21 cellular contexts compared by ENCODE assay signal in the genomic region with DNA sequence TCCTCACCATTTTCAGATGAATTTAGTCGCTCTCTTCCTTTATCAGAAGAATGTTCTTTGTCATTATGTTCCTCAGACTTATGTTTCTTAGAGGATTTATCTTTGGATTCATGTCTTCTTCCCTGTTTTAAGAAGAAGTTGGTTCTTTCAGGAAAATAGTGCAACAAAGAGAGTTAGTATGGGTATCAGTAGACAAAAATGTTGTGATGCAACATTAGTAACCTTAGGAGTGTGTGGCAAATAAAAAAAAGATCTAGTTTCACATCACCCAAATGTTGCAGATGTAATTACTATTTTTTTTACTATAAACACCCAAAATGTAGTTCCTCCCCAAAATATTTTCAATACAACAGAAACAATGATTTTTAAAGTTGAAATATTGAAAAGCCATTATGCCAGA. TPM values are rescaled to one million over a fixed set of nuclear protein-coding genes. Genes with fewer than 3 reads are reported as not detected.
DNase-seq lines count a peak whose midpoint lies in the region; ATAC-seq, FAIRE-seq and TF ChIP-seq lines count a peak whose summit lies in the region.
"Had no signal": no experiment of that assay in that cellular context is flagged by ENCODE, and none has a peak within 500 bp of the region (broad histone marks: within the 10 kb centered on the region; RNA-seq: fewer than 3 reads in every experiment).

No MANE protein-coding gene starts in this region.

- no peak for ATAC-seq in GM12878
- no peak for ATAC-seq in natural killer cell treated with Interleukin-12 subunit alpha and Interleukin-12 subunit beta and Interleukin-15 and Interleukin-18, amount 100 ng/mL, for 72 hours
- no peak for ATAC-seq in GM18870 (IDR thresholded peaks at IDR 0.05; ENCODE audit: unreplicated experiment)
- ATAC-seq in SK-N-SH treated with all-trans-retinoic acid at 6 μM for 48 hours: no peak
- ATAC-seq: effector memory CD8-positive, alpha-beta T cell had no signal

- H3K36me3 ChIP-seq in SJSA1: peaks cover 94% of the 10 kb centered on the region
- H3K36me3 ChIP-seq in GM12878 (ENCODE audit: control insufficient read depth in 2 of 2, insufficient read depth in 2 of 2, low read length in 1 of 2): peaks cover 9 to 73% of the 10 kb centered on the region in 2 experiments
- H3K36me3 ChIP-seq: ovary had no signal

- no peaks in the 10 kb centered on the region for H3K27me3 ChIP-seq in SJSA1 (replicated peaks)
- H3K27me3 ChIP-seq in GM12878 (replicated peaks in 1 of 2; ENCODE audit: control insufficient read depth in 2 of 2, insufficient read depth in 2 of 2, low read length in 1 of 2): no peaks in the 10 kb centered on the region
- H3K27me3 ChIP-seq: ovary had no signal

- 100% methylated on average over 1 of the region's 1 CpG for WGBS in GM12878 (ENCODE audit: insufficient coverage, insufficient replicate concordance, low lambda C conversion rate, missing lambda C conversion rate)

- no TSS peak for BruUV-seq in GM12878 (replicated peaks; lab: Mats Ljungman, UMichigan)

- H3K4me1 ChIP-seq in SJSA1 (replicated peaks) (peaks cover 45% of the 10 kb centered on the region), GM12878 (ENCODE audit: control insufficient read depth, insufficient read depth, low read length) (peaks cover 13% of the 10 kb centered on the region)

- H3K4me3 Mint-ChIP-seq in T-helper 1 cell treated with Interleukin-12 subunit alpha and Interleukin-12 subunit beta and Interleukin-4 antibody, amounts not matched to agents 30 μg/mL and 1 μg/mL, for 36 hours: no peak overlapping the region
- H3K4me3 Mint-ChIP-seq in natural killer cell treated with Interleukin-12 subunit alpha and Interleukin-12 subunit beta and Interleukin-15 and Interleukin-18, amount 100 ng/mL, for 72 hours: peak overlapping the region; percentile 13
- H3K4me3 Mint-ChIP-seq: effector memory CD8-positive, alpha-beta T cell had no signal

- intact Hi-C loops in GM12878 (cut with micrococcal nuclease; ENCODE audit: unreplicated experiment): no loop called here

- H3K27ac ChIP-seq in SJSA1 (peak overlapping the region; percentile 45), GM12878 (ENCODE audit: control insufficient read depth, insufficient read depth) (no peak overlapping the region)
- H3K27ac ChIP-seq: 22Rv1, ovary had no signal

- 0 out of 2 replicates have a peak, but pooled peaks cover 4% of the 10 kb centered on the region for H4K20me1 ChIP-seq in GM12878 (ENCODE audit: control insufficient read depth, insufficient read depth)

- no peaks in the 10 kb centered on the region for H3K9me3 Mint-ChIP-seq in T-helper 1 cell treated with Interleukin-12 subunit alpha and Interleukin-12 subunit beta and Interleukin-4 antibody, amounts not matched to agents 30 μg/mL and 1 μg/mL, for 36 hours
- no peaks in the 10 kb centered on the region for H3K9me3 Mint-ChIP-seq in natural killer cell treated with Interleukin-12 subunit alpha and Interleukin-12 subunit beta and Interleukin-15 and Interleukin-18, amount 100 ng/mL, for 72 hours
- H3K9me3 Mint-ChIP-seq: effector memory CD8-positive, alpha-beta T cell had no signal

- in situ Hi-C loops in GM12878 (cut with MboI): no loop called here

- no peak overlapping the region for H3K4me3 ChIP-seq in SJSA1
- no peak overlapping the region for H3K4me3 ChIP-seq in GM12878
- H3K4me3 ChIP-seq: ovary had no signal

- H3K27ac Mint-ChIP-seq in T-helper 1 cell treated with Interleukin-12 subunit alpha and Interleukin-12 subunit beta and Interleukin-4 antibody, amounts not matched to agents 30 μg/mL and 1 μg/mL, for 36 hours: peak overlapping the region; percentile 34
- peak overlapping the region; percentile 57 to 63 for H3K27ac Mint-ChIP-seq in natural killer cell treated with Interleukin-12 subunit alpha and Interleukin-12 subunit beta and Interleukin-15 and Interleukin-18, amount 100 ng/mL, for 72 hours

- H3K4me1 Mint-ChIP-seq in T-helper 1 cell treated with Interleukin-12 subunit alpha and Interleukin-12 subunit beta and Interleukin-4 antibody, amounts not matched to agents 30 μg/mL and 1 μg/mL, for 36 hours (ENCODE audit: low read depth): peaks cover 47% of the 10 kb centered on the region
- peaks cover 43 to 53% of the 10 kb centered on the region in 2 donors for H3K4me1 Mint-ChIP-seq in natural killer cell treated with Interleukin-12 subunit alpha and Interleukin-12 subunit beta and Interleukin-15 and Interleukin-18, amount 100 ng/mL, for 72 hours (ENCODE audit: low read depth in 2 of 2)

- peaks cover 69% of the 10 kb centered on the region for H3K79me2 ChIP-seq in GM12878 (ENCODE audit: control insufficient read depth, insufficient read depth, low read length)

- CTCF ChIA-PET in GM12878 (lab: Yijun Ruan, JAX): no interaction called here

- FAIRE-seq in GM12878 (lab: Jason Lieb, UNC): no peak

- TF ChIP-seq RAD21 in GM12878 (IDR thresholded peaks at IDR 0.05; ENCODE audit: insufficient read depth, low read depth, low read length): no peak

- H2AFZ ChIP-seq in GM12878 (ENCODE audit: control insufficient read depth, low read depth, low read length): no peak overlapping the region

- DNase-seq in T-helper 1 cell (no peak), SJSA1 (ENCODE audit: low read depth in 1 of 2, low spot score in 2 of 2) (no peak), GM12878 (ENCODE audit: low read depth, low spot score) (no peak), NCI-H345 treated with DMSO at 0.1 percent for 48 hours (lab: John Stamatoyannopoulos, UW; ENCODE audit: unreplicated experiment) (no peak)
- DNase-seq in natural killer cell treated with Interleukin-12 subunit alpha and Interleukin-12 subunit beta and Interleukin-15 and Interleukin-18, amount 100 ng/mL, for 72 hours (ENCODE audit: low spot score): no peak
- DNase-seq: activated CD4-positive, CD25-positive, alpha-beta regulatory T cell treated with anti-CD3 and anti-CD28 coated beads, Interleukin-2, amount 50 U/mL, for 72 hours; C1 segment of cervical spinal cord; DMS 273 treated with DMSO at 0.1 percent for 48 hours; effector memory CD8-positive, alpha-beta T cell; NCI-H1436; NCI-H2171 treated with DMSO at 0.1 percent for 48 hours; NCI-H748 treated with DMSO at 0.1 percent for 48 hours; OCI-M1; ovary; SHP77 treated with DMSO at 0.1 percent for 48 hours; stimulated activated CD4-positive, alpha-beta T cell treated with anti-CD3 and anti-CD28 coated beads, Interleukin-2, amount 100 ng/mL, for 48 hours; substantia nigra had no signal

- no peak for TF ChIP-seq EP300 in GM12878 (IDR thresholded peaks at IDR 0.05; ENCODE audit: borderline replicate concordance in 1 of 2, control insufficient read depth in 1 of 2, low read depth in 2 of 2, low read length in 2 of 2)

- no peak for TF ChIP-seq POLR2A in GM12878 (IDR thresholded peaks at IDR 0.05; ENCODE audit: low read depth, low read length)

- H3K9me3 ChIP-seq in SJSA1 (replicated peaks): no peaks in the 10 kb centered on the region
- no peaks in the 10 kb centered on the region for H3K9me3 ChIP-seq in GM12878 (replicated peaks; ENCODE audit: control insufficient read depth, insufficient read depth, low read length)
- H3K9me3 ChIP-seq: ovary had no signal

- no peak overlapping the region for H3K9ac ChIP-seq in GM12878 (ENCODE audit: control insufficient read depth, insufficient read depth, low read length)

- RAD21 ChIA-PET in GM12878 (lab: Charles Lee; ENCODE audit: unreplicated experiment): no interaction called here

- H3K27me3 Mint-ChIP-seq in T-helper 1 cell treated with Interleukin-12 subunit alpha and Interleukin-12 subunit beta and Interleukin-4 antibody, amounts not matched to agents 30 μg/mL and 1 μg/mL, for 36 hours (ENCODE audit: low read depth): no peaks in the 10 kb centered on the region
- H3K27me3 Mint-ChIP-seq in natural killer cell treated with Interleukin-12 subunit alpha and Interleukin-12 subunit beta and Interleukin-15 and Interleukin-18, amount 100 ng/mL, for 72 hours: no peaks in the 10 kb centered on the region
- H3K27me3 Mint-ChIP-seq: effector memory CD8-positive, alpha-beta T cell had no signal

- H3K36me3 Mint-ChIP-seq in T-helper 1 cell treated with Interleukin-12 subunit alpha and Interleukin-12 subunit beta and Interleukin-4 antibody, amounts not matched to agents 30 μg/mL and 1 μg/mL, for 36 hours (ENCODE audit: low read depth): peaks cover 70% of the 10 kb centered on the region
- peaks cover 58% of the 10 kb centered on the region for H3K36me3 Mint-ChIP-seq in natural killer cell treated with Interleukin-12 subunit alpha and Interleukin-12 subunit beta and Interleukin-15 and Interleukin-18, amount 100 ng/mL, for 72 hours

- POLR2A ChIA-PET in GM12878 (lab: Charles Lee): interaction anchor here (0.9 to 2.3 kb wide), 4 partner anchors 8 to 18 kb away, joined by 3 to 10 read pairs (median 6); partner anchors contain the start of gene ZCCHC8

- no peak for TF ChIP-seq CTCF in GM12878 (IDR thresholded peaks at IDR 0.05 in 2 of 3, conservative IDR thresholded peaks at IDR 0.05 in 1 of 3; ENCODE audit: control insufficient read depth in 2 of 3, extremely low read depth in 1 of 3, insufficient read depth in 1 of 3, low read depth in 3 of 3, low read length in 3 of 3)

- SMC1A ChIA-PET in GM12878 (lab: Charles Lee; ENCODE audit: uncharacterized antibody, unreplicated experiment): interaction anchor here (1.0 to 2.2 kb wide), 6 partner anchors 8 to 120 kb away, joined by 3 to 10 read pairs (median 5); partner anchors contain the start of gene ZCCHC8

- H3K4me2 ChIP-seq in GM12878 (ENCODE audit: control insufficient read depth, insufficient read depth): 0 out of 2 replicates have a peak overlapping the region, but pooled peaks have one; percentile 14

RNA-seq across cellular contexts. Expression of gene RSRC2, which starts 7.8 kb away (rescaled TPM):
- 60.8 and 77.4 TPM in 2 replicates for total RNA-seq in SJSA1 (2014; rRNA removed; shearing (Covaris generic))
- 286 and 330 TPM in 2 replicates for total RNA-seq in GM12878 (2013; cell fraction: nucleolus; rRNA removed)
- total RNA-seq in GM12878 (2014; rRNA removed): 53.1 and 58.6 TPM in 2 replicates
- total RNA-seq in GM12878 (2014; rRNA removed; fragmentation: Illumina TruSeq; extraction: Trizol): 111 and 114 TPM in 2 replicates
- 50.3 and 58.4 TPM in 2 replicates for total RNA-seq in GM12878 (2021)
- 48.7 TPM for polyA plus RNA-seq in GM12878 (2011; ENCODE audit: low read depth)
- polyA plus RNA-seq in GM12878 (2011; rRNA removed): 78.4 and 117 TPM in 2 replicates
- polyA plus RNA-seq in GM12878 (2011; cell fraction: cytosol; rRNA removed): 19.2 and 20.0 TPM in 2 replicates
- 101 and 108 TPM in 2 replicates for polyA plus RNA-seq in GM12878 (2011; cell fraction: nucleus; rRNA removed)
- polyA plus RNA-seq in GM12878 (2012): 62.0 and 71.1 TPM in 2 replicates
- 112 and 155 TPM in 2 replicates for polyA plus RNA-seq in GM12878 (2014; fragmentation: Illumina TruSeq; extraction: Trizol)
- polyA plus RNA-seq in GM12878 (2014; fragmentation: Nextera tagmentation; extraction: Ambion mirVana): 10 to 100 TPM; 49.8 to 52.3 TPM
- polyA plus RNA-seq in GM12878 (2014; rRNA removed): 56.5 and 63.2 TPM in 2 replicates
- polyA plus RNA-seq in GM12878 (2016; fragmentation: Nextera tagmentation; extraction: Ambion mirVana): 10 to 100 TPM; 56.2 to 62.7 TPM
- 25.2 and 30.7 TPM in 2 replicates for polyA minus RNA-seq in GM12878 (2011; rRNA and poly(A)+ RNA removed)
- polyA minus RNA-seq in GM12878 (2011; cell fraction: cytosol; rRNA and poly(A)+ RNA removed): 11.7 and 14.7 TPM in 2 replicates
- polyA minus RNA-seq in GM12878 (2011; cell fraction: nucleus; rRNA and poly(A)+ RNA removed): 40.9 and 71.0 TPM in 2 replicates
- 100 to 1,000 TPM in 1 of 2 donors, 10 to 100 TPM in 1; 93.7 to 111 TPM for total RNA-seq in natural killer cell treated with Interleukin-12 subunit alpha and Interleukin-12 subunit beta and Interleukin-15 and Interleukin-18, amount 100 ng/mL, for 72 hours

RNA-seq across cellular contexts. Expression of gene KNTC1, which starts 8.1 kb away (rescaled TPM):
- total RNA-seq in SJSA1 (2014; rRNA removed; shearing (Covaris generic)): 60.2 and 94.3 TPM in 2 replicates
- total RNA-seq in GM12878 (2013; cell fraction: nucleolus; rRNA removed): 424 and 439 TPM in 2 replicates
- total RNA-seq in GM12878 (2014; rRNA removed) (91.4 and 102 TPM in 2 replicates), GM12878 (2014; rRNA removed; fragmentation: Illumina TruSeq; extraction: Trizol) (118 and 120 TPM in 2 replicates), GM12878 (2021) (63.0 and 68.3 TPM in 2 replicates)
- 27.9 TPM for polyA plus RNA-seq in GM12878 (2011; ENCODE audit: low read depth)
- polyA plus RNA-seq in GM12878 (2011; rRNA removed) (88.6 and 112 TPM in 2 replicates), GM12878 (2014; fragmentation: Illumina TruSeq; extraction: Trizol) (84.2 and 111 TPM in 2 replicates), GM12878 (2014; fragmentation: Nextera tagmentation; extraction: Ambion mirVana) (10 to 100 TPM; 37.2 to 38.3 TPM), GM12878 (2014; rRNA removed) (80.2 and 95.0 TPM in 2 replicates), GM12878 (2016; fragmentation: Nextera tagmentation; extraction: Ambion mirVana) (10 to 100 TPM; 52.9 to 64.8 TPM)
- polyA plus RNA-seq in GM12878 (2011; cell fraction: cytosol; rRNA removed): 41.4 and 51.7 TPM in 2 replicates
- 199 and 216 TPM in 2 replicates for polyA plus RNA-seq in GM12878 (2011; cell fraction: nucleus; rRNA removed)
- 43.3 and 48.1 TPM in 2 replicates for polyA plus RNA-seq in GM12878 (2012)
- 92.1 and 101 TPM in 2 replicates for polyA minus RNA-seq in GM12878 (2011; rRNA and poly(A)+ RNA removed)
- 27.3 and 41.9 TPM in 2 replicates for polyA minus RNA-seq in GM12878 (2011; cell fraction: cytosol; rRNA and poly(A)+ RNA removed)
- 88.3 and 135 TPM in 2 replicates for polyA minus RNA-seq in GM12878 (2011; cell fraction: nucleus; rRNA and poly(A)+ RNA removed)
- total RNA-seq in natural killer cell treated with Interleukin-12 subunit alpha and Interleukin-12 subunit beta and Interleukin-15 and Interleukin-18, amount 100 ng/mL, for 72 hours: 100 to 1,000 TPM in 1 of 2 donors, 10 to 100 TPM in 1; 65.1 to 187 TPM

RNA-seq across cellular contexts. Expression of gene ZCCHC8, which starts 18.2 kb away (rescaled TPM):
- total RNA-seq in SJSA1 (2014; rRNA removed; shearing (Covaris generic)): 15.2 and 22.3 TPM in 2 replicates
- 92.1 and 101 TPM in 2 replicates for total RNA-seq in GM12878 (2013; cell fraction: nucleolus; rRNA removed)
- total RNA-seq in GM12878 (2014; rRNA removed): 23.6 and 25.1 TPM in 2 replicates
- 28.9 and 30.3 TPM in 2 replicates for total RNA-seq in GM12878 (2014; rRNA removed; fragmentation: Illumina TruSeq; extraction: Trizol)
- total RNA-seq in GM12878 (2021): 20.6 and 22.2 TPM in 2 replicates
- polyA plus RNA-seq in GM12878 (2011; ENCODE audit: low read depth): 10.1 TPM
- polyA plus RNA-seq in GM12878 (2011; rRNA removed): 26.2 and 36.2 TPM in 2 replicates
- polyA plus RNA-seq in GM12878 (2011; cell fraction: cytosol; rRNA removed): 19.7 and 20.7 TPM in 2 replicates
- polyA plus RNA-seq in GM12878 (2011; cell fraction: nucleus; rRNA removed): 37.9 and 38.8 TPM in 2 replicates
- 15.6 and 19.7 TPM in 2 replicates for polyA plus RNA-seq in GM12878 (2012)
- 34.8 and 46.5 TPM in 2 replicates for polyA plus RNA-seq in GM12878 (2014; fragmentation: Illumina TruSeq; extraction: Trizol)
- 1 to 10 TPM; 8.8 to 9.4 TPM for polyA plus RNA-seq in GM12878 (2014; fragmentation: Nextera tagmentation; extraction: Ambion mirVana)
- polyA plus RNA-seq in GM12878 (2014; rRNA removed): 21.1 and 21.8 TPM in 2 replicates
- polyA plus RNA-seq in GM12878 (2016; fragmentation: Nextera tagmentation; extraction: Ambion mirVana): 10 to 100 TPM; 16.9 to 18.7 TPM
- polyA minus RNA-seq in GM12878 (2011; rRNA and poly(A)+ RNA removed): 17.3 and 20.3 TPM in 2 replicates
- polyA minus RNA-seq in GM12878 (2011; cell fraction: cytosol; rRNA and poly(A)+ RNA removed): 7.4 and 8.8 TPM in 2 replicates
- 10.2 and 13.4 TPM in 2 replicates for polyA minus RNA-seq in GM12878 (2011; cell fraction: nucleus; rRNA and poly(A)+ RNA removed)
- 10 to 100 TPM; 37.0 to 42.7 TPM for total RNA-seq in natural killer cell treated with Interleukin-12 subunit alpha and Interleukin-12 subunit beta and Interleukin-15 and Interleukin-18, amount 100 ng/mL, for 72 hours
